27 cellular contexts compared by ENCODE assay signal in the genomic region with DNA sequence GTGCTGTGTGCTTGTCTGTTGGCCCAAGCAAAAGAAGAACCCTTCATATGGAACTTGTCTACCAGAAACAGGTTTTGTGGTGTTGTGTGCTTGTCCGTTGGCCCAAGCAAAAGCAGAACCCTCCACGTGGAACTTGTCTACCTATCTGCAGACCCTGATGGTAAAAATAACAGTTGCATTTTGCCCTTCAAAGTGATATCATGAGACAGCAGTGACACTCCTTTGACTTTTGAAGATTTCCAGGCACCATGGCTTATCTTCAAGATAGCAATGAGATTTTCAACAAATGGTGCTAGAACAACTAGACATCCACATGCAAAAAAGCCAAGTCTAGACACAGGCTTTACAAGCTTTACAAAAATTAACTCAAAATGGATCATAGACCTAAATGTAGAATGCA.
"Had no signal": no experiment of that assay in that cellular context is flagged by ENCODE, and none has a peak within 500 bp of the region (broad histone marks: within the 10 kb centered on the region; RNA-seq: fewer than 3 reads in every experiment).

No MANE protein-coding gene starts in this region.

- H3K27me3 ChIP-seq: sigmoid colon, transverse colon, uterus had no signal

- H3K36me3 ChIP-seq: uterus had no signal

- H3K27ac ChIP-seq: sigmoid colon, transverse colon, uterus had no signal

- ATAC-seq: activated naive CD8-positive, alpha-beta T cell treated with anti-CD3 and anti-CD28 coated beads, Interleukin-2, amount 50 U/mL, for 24 hours; esophagus mucosa; left ventricle myocardium superior; mucosa of descending colon; stimulated activated naive B cell treated with anti-CD40 and anti-IgM and Interleukin-4, amounts not matched to agents 10 μg/mL and 1 μg/mL and 100 μg/mL, for 72 hours had no signal

- FAIRE-seq: endometrium had no signal

- H3K9me3 ChIP-seq: mucosa of descending colon, sigmoid colon, transverse colon, uterus had no signal

- H3K27me3 Mint-ChIP-seq: activated CD4-positive, alpha-beta memory T cell treated with anti-CD3 and anti-CD28 coated beads for 36 hours; activated naive CD8-positive, alpha-beta T cell treated with anti-CD3 and anti-CD28 coated beads, Interleukin-2, amount 50 U/mL, for 24 hours; stimulated activated naive B cell treated with anti-CD40 and anti-IgM and Interleukin-4, amounts not matched to agents 10 μg/mL and 1 μg/mL and 100 μg/mL, for 72 hours had no signal

- DNase-seq: activated CD4-positive, alpha-beta memory T cell treated with anti-CD3 and anti-CD28 coated beads for 36 hours; activated CD4-positive, alpha-beta T cell treated with anti-CD3 and anti-CD28 coated beads for 4 hours; activated CD4-positive, CD25-positive, alpha-beta regulatory T cell; activated gamma-delta T cell; activated naive CD4-positive, alpha-beta T cell treated with anti-CD3 and anti-CD28 coated beads, Interleukin-2, amount 50 U/mL, for 16 hours; activated naive CD8-positive, alpha-beta T cell treated with anti-CD3 and anti-CD28 coated beads, Interleukin-2, amount 50 U/mL, for 24 hours; cortex of kidney; effector CD4-positive, alpha-beta T cell; foreskin melanocyte; immature natural killer cell; kidney glomerular epithelial cell; left ventricle myocardium superior; mammary epithelial cell; mucosa of descending colon; posterior cingulate gyrus; retina; sigmoid colon; stimulated activated CD4-positive, alpha-beta T cell treated with anti-CD3 and anti-CD28 coated beads, Interleukin-2, amount 100 ng/mL, for 48 hours; stimulated activated CD8-positive, alpha-beta memory T cell treated with anti-CD3 and anti-CD28 coated beads, Interleukin-4, amount 100 ng/mL, for 48 hours; stimulated activated naive B cell treated with anti-CD40 and anti-IgM and Interleukin-4, amounts not matched to agents 10 μg/mL and 1 μg/mL and 100 μg/mL, for 72 hours; T-helper 1 cell; transverse colon; uterus had no signal

- H3K9me3 Mint-ChIP-seq: activated CD4-positive, alpha-beta memory T cell treated with anti-CD3 and anti-CD28 coated beads for 36 hours; activated naive CD8-positive, alpha-beta T cell treated with anti-CD3 and anti-CD28 coated beads, Interleukin-2, amount 50 U/mL, for 24 hours; activated T-helper 1 cell treated with anti-CD3 and anti-CD28 coated beads, Interleukin-12 subunit alpha, Interleukin-12 subunit beta, Interleukin-2, Interleukin-4 antibody, amounts not matched to agents 30 ng/mL and 10 ng/mL and 1 ng/mL, durations not matched to agents 14 hours and 24 hours and 36 hours; immature natural killer cell; neural crest cell; stimulated activated naive B cell treated with anti-CD40 and anti-IgM and Interleukin-4, amounts not matched to agents 10 μg/mL and 1 μg/mL and 100 μg/mL, for 72 hours had no signal

- H3K4me1 Mint-ChIP-seq: neural crest cell had no signal

- H3K4me3 ChIP-seq: mucosa of descending colon, sigmoid colon, transverse colon, uterus had no signal

- H3K4me3 Mint-ChIP-seq: activated CD4-positive, alpha-beta memory T cell treated with anti-CD3 and anti-CD28 coated beads for 36 hours; activated naive CD8-positive, alpha-beta T cell treated with anti-CD3 and anti-CD28 coated beads, Interleukin-2, amount 50 U/mL, for 24 hours; activated T-helper 1 cell treated with anti-CD3 and anti-CD28 coated beads, Interleukin-12 subunit alpha, Interleukin-12 subunit beta, Interleukin-2, Interleukin-4 antibody, amounts not matched to agents 30 ng/mL and 10 ng/mL and 1 ng/mL, durations not matched to agents 14 hours and 24 hours and 36 hours; immature natural killer cell; neural crest cell; stimulated activated naive B cell treated with anti-CD40 and anti-IgM and Interleukin-4, amounts not matched to agents 10 μg/mL and 1 μg/mL and 100 μg/mL, for 72 hours had no signal

- H3K27ac Mint-ChIP-seq: activated CD4-positive, alpha-beta memory T cell treated with anti-CD3 and anti-CD28 coated beads for 36 hours; activated naive CD8-positive, alpha-beta T cell treated with anti-CD3 and anti-CD28 coated beads, Interleukin-2, amount 50 U/mL, for 24 hours; activated T-helper 1 cell treated with anti-CD3 and anti-CD28 coated beads, Interleukin-12 subunit alpha, Interleukin-12 subunit beta, Interleukin-2, Interleukin-4 antibody, amounts not matched to agents 30 ng/mL and 10 ng/mL and 1 ng/mL, durations not matched to agents 14 hours and 24 hours and 36 hours; stimulated activated naive B cell treated with anti-CD40 and anti-IgM and Interleukin-4, amounts not matched to agents 10 μg/mL and 1 μg/mL and 100 μg/mL, for 72 hours had no signal
